Comparison of ENCODE assay signal across 8 cellular contexts in genomic region chrX:110003167-110004156, GRCh38. TPM values are rescaled to one million over a fixed set of nuclear protein-coding genes. Genes with fewer than 3 reads are reported as not detected.
DNase-seq lines count a peak whose midpoint lies in the region; ATAC-seq and TF ChIP-seq lines count a peak whose summit lies in the region.

No MANE protein-coding gene starts in this region.

- no peak overlapping the region for H3K23ac ChIP-seq in mesenchymal stem cell (ENCODE audit: low read length in 2 of 2)

- peak overlapping the region; percentile 76 for H3K27ac Mint-ChIP-seq in CD4-positive, alpha-beta T cell

- peaks cover 44% of the 10 kb centered on the region for H3K4me1 Mint-ChIP-seq in CD4-positive, alpha-beta T cell (ENCODE audit: low read depth)

- peak; percentile 2 for ATAC-seq in CD4-positive, alpha-beta T cell (ENCODE audit: poor library complexity)
- ATAC-seq in GM21576 (IDR thresholded peaks at IDR 0.05; ENCODE audit: unreplicated experiment): peak; percentile 12

- no peak overlapping the region for H4K91ac ChIP-seq in mesenchymal stem cell (ENCODE audit: low read length)

- no peak overlapping the region for H2BK12ac ChIP-seq in mesenchymal stem cell (ENCODE audit: low read length in 2 of 2)

- H3K4me2 ChIP-seq in mesenchymal stem cell (ENCODE audit: low read length, poor library complexity, severe bottlenecking): peak overlapping the region; percentile 84

- H3K4ac ChIP-seq in mesenchymal stem cell (ENCODE audit: low read depth in 1 of 2, low read length in 2 of 2): peak overlapping the region in 1 of 2 experiments; percentile 51

- intact Hi-C loops in CD4-positive, alpha-beta T cell (cut with DNase I, micrococcal nuclease): loop anchor here in 1 of 2 experiments (5.0 kb wide), 4 partner anchors 271 to 1679 kb away; partner anchors contain the start of genes ACSL4, ALG13 and NXT2

- H3K27ac ChIP-seq in CD4-positive, alpha-beta T cell (ENCODE audit: low read depth, low read length): no peak overlapping the region
- peak overlapping the region; percentile 86 for H3K27ac ChIP-seq in RWPE1
- peak overlapping the region; percentile 76 to 96 for H3K27ac ChIP-seq in coronary artery
- no peak overlapping the region for H3K27ac ChIP-seq in mesenchymal stem cell (ENCODE audit: low read length, poor library complexity, severe bottlenecking)

- H4K8ac ChIP-seq in mesenchymal stem cell (ENCODE audit: low read length): no peak overlapping the region

- H3K9ac ChIP-seq in mesenchymal stem cell (ENCODE audit: low read length): peak overlapping the region; percentile 80

- H3K79me1 ChIP-seq in mesenchymal stem cell (replicated peaks; ENCODE audit: low read length, poor library complexity, severe bottlenecking): peaks cover 15% of the 10 kb centered on the region

- 23% methylated on average over 34 of the region's 46 CpGs for WGBS in mesenchymal stem cell

- TF ChIP-seq CTCF in CD4-positive, alpha-beta T cell (IDR thresholded peaks at IDR 0.05): no peak
- no peak for TF ChIP-seq CTCF in RWPE1 (conservative IDR thresholded peaks at IDR 0.05; ENCODE audit: low read depth)
- no peak for TF ChIP-seq CTCF in coronary artery (IDR thresholded peaks at IDR 0.05)

- CTCF ChIA-PET in CD4-positive, alpha-beta T cell (lab: Charles Lee): no interaction called here
- CTCF ChIA-PET in RWPE1 (lab: Yijun Ruan, JAX): interaction anchor here (0.6 kb wide), 1 partner anchor 1587 kb away, joined by 3 read pairs; no protein-coding TSS in a partner anchor

- H3K36me3 Mint-ChIP-seq in CD4-positive, alpha-beta T cell (ENCODE audit: low read depth): peaks cover 12% of the 10 kb centered on the region

- H3K27me3 Mint-ChIP-seq in CD4-positive, alpha-beta T cell: no peaks in the 10 kb centered on the region

- peak in 1 of 10 experiments; percentile 31 for DNase-seq in CD4-positive, alpha-beta T cell
- peak; percentile 9 for DNase-seq in RWPE1 (ENCODE audit: low spot score)
- DNase-seq in coronary artery (ENCODE audit: low spot score): no peak
- peak; percentile 38 for DNase-seq in mesenchymal stem cell
- DNase-seq in ureter (ENCODE audit: low spot score): peak; percentile 47
- no peak for DNase-seq in islet precursor cell
- no peak for DNase-seq in SKM-1 treated with dmso at 0.1 percent for 144 hours (lab: John Stamatoyannopoulos, UW; ENCODE audit: unreplicated experiment)

- peak overlapping the region; percentile 94 for H3K4me3 Mint-ChIP-seq in CD4-positive, alpha-beta T cell

- peaks cover 13% of the 10 kb centered on the region for H3K4me1 ChIP-seq in mesenchymal stem cell (ENCODE audit: control insufficient read depth, insufficient read depth, low read depth, low read length)

- POLR2A ChIA-PET in CD4-positive, alpha-beta T cell (lab: Charles Lee): interaction anchor here (0.8 to 1.2 kb wide), 2 partner anchors 143 to 314 kb away, joined by 3 read pairs; partner anchors contain the start of gene AMMECR1
- POLR2A ChIA-PET in RWPE1 (lab: Yijun Ruan, JAX; ENCODE audit: low non-redundant PET): interaction anchor here (0.7 kb wide), 1 partner anchor 316 kb away, joined by 3 read pairs; no protein-coding TSS in a partner anchor

- H3K9me3 Mint-ChIP-seq in CD4-positive, alpha-beta T cell: no peaks in the 10 kb centered on the region

- H2BK120ac ChIP-seq in mesenchymal stem cell (ENCODE audit: low read depth, low read length): peak overlapping the region; percentile 19

- peak overlapping the region; percentile 52 for H2BK15ac ChIP-seq in mesenchymal stem cell (ENCODE audit: low read depth, poor library complexity, severe bottlenecking)

- H3K9me3 ChIP-seq in CD4-positive, alpha-beta T cell (ENCODE audit: control insufficient read depth, low read length): no peaks in the 10 kb centered on the region
- H3K9me3 ChIP-seq in mesenchymal stem cell (ENCODE audit: control insufficient read depth, low read length): no peaks in the 10 kb centered on the region

- no peak overlapping the region for H2BK5ac ChIP-seq in mesenchymal stem cell (ENCODE audit: low read depth, low read length, poor library complexity, severe bottlenecking)

- no peaks in the 10 kb centered on the region for H3K36me3 ChIP-seq in mesenchymal stem cell (ENCODE audit: control insufficient read depth in 1 of 2, insufficient read depth in 2 of 2, low read depth in 1 of 2, low read length in 2 of 2)

- peak overlapping the region in 1 of 2 experiments; percentile 87 for H3K14ac ChIP-seq in mesenchymal stem cell (ENCODE audit: low read length in 2 of 2)

- H3K27me3 ChIP-seq in CD4-positive, alpha-beta T cell (ENCODE audit: control insufficient read depth, insufficient read depth, low read length): no peaks in the 10 kb centered on the region
- H3K27me3 ChIP-seq in mesenchymal stem cell (ENCODE audit: control insufficient read depth in 1 of 2, insufficient read depth in 1 of 2, low read length in 2 of 2): peaks cover 0 to 17% of the 10 kb centered on the region in 2 experiments

- peak overlapping the region; percentile 75 for H3K4me3 ChIP-seq in coronary artery
- H3K4me3 ChIP-seq in mesenchymal stem cell (ENCODE audit: insufficient read depth in 1 of 2, low read depth in 1 of 2, low read length in 2 of 2): peak overlapping the region; percentile 74 to 80

- H2AK5ac ChIP-seq in mesenchymal stem cell (ENCODE audit: low read length, severe bottlenecking): no peak overlapping the region

- no peak overlapping the region for H2AFZ ChIP-seq in mesenchymal stem cell (ENCODE audit: low read depth, low read length)

- peak overlapping the region in 1 of 2 experiments; percentile 79 for H3K18ac ChIP-seq in mesenchymal stem cell (ENCODE audit: low read depth in 1 of 2, low read length in 2 of 2)

RNA-seq across cellular contexts. Expression of gene TMEM164, which starts 0.5 kb away (rescaled TPM):
- total RNA-seq in CD4-positive, alpha-beta T cell: 10 to 100 TPM; 11.1 to 13.4 TPM
- 20.3 TPM for polyA plus RNA-seq in mesenchymal stem cell (2013, experiment 1 of 2)
- 18.8 TPM for polyA plus RNA-seq in mesenchymal stem cell (2013, experiment 2 of 2)
- total RNA-seq in ureter: 25.5 TPM

Comparison
In these comparisons a context has a peak if more than half of its experiments do, and no peak if none do; other contexts are left out.
1. DNase-seq: peak in RWPE1 (single experiment), mesenchymal stem cell (single experiment) and ureter (single experiment); none in coronary artery (single experiment), islet precursor cell (single experiment) and SKM-1 treated with dmso at 0.1 percent for 144 hours (single experiment).
2. H3K27ac ChIP-seq: peak in RWPE1 (single experiment) and coronary artery (2 of 2); none in CD4-positive, alpha-beta T cell (single experiment) and mesenchymal stem cell (single experiment).